Comparison of ENCODE assay signal across 27 cellular contexts in the genomic region with DNA sequence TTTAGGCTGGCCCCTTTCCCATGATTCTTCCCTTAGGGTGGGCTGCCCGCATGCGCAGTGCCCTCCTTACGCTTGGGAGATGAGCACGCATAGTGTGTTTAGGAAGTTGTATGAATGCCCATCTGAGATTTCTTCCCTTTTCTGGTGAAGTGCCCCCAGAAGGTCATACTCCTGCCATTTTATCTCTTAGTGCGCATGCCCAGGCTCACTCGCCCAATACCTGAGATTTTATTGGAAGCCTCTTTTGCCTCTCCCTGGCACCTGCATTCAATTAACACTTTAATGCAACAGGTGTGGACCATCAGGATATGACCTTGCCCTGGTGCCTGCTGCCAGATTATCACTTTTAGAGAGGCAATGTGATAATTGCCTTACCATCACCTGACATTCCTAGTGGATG. TPM values are rescaled to one million over a fixed set of nuclear protein-coding genes. Genes with fewer than 3 reads are reported as not detected.
"Had no signal": no experiment of that assay in that cellular context is flagged by ENCODE, and none has a peak within 500 bp of the region (broad histone marks: within the 10 kb centered on the region; RNA-seq: fewer than 3 reads in every experiment).

No MANE protein-coding gene starts in this region.

- DNase-seq: stimulated activated CD4-positive, alpha-beta T cell treated with anti-CD3 and anti-CD28 coated beads, Interleukin-2, amount 100 ng/mL, for 48 hours; stimulated activated CD4-positive, alpha-beta T cell treated with anti-CD3 and anti-CD28 coated beads, Interleukin-4, amount 100 ng/mL, for 1 hour; stimulated activated CD4-positive, alpha-beta T cell treated with anti-CD3 and anti-CD28 coated beads, Interleukin-4, amount 100 ng/mL, for 24 hours; stimulated activated CD4-positive, alpha-beta T cell treated with anti-CD3 and anti-CD28 coated beads, Interleukin-4, amount 100 ng/mL, for 4 hours; stimulated activated CD8-positive, alpha-beta memory T cell treated with anti-CD3 and anti-CD28 coated beads, Interleukin-4, amount 100 ng/mL, for 48 hours; stimulated activated naive B cell treated with anti-CD40 and anti-IgM and Interleukin-4, amounts not matched to agents 10 μg/mL and 1 μg/mL and 100 μg/mL, for 72 hours; stimulated activated naive CD4-positive, alpha-beta T cell; stimulated activated naive CD4-positive, alpha-beta T cell treated with Interleukin-2 at 50 U/mL for 16 hours; stimulated activated naive CD8-positive, alpha-beta T cell treated with anti-CD3 and anti-CD28 coated beads, Interleukin-15, amount 100 ng/mL, for 72 hours; stimulated activated naive CD8-positive, alpha-beta T cell treated with anti-CD3 and anti-CD28 coated beads, Interleukin-15, Interleukin-2, amounts not matched to agents 100 U/mL and 50 U/mL, for 24 hours; stomach; substantia nigra; testis; thyroid gland; tibial artery; transverse colon; trophoblast cell; upper lobe of left lung; upper lobe of right lung; uterus had no signal

- H3K27ac ChIP-seq: stomach, suprapubic skin, testis, thoracic aorta, thyroid gland, tibial artery, tibial nerve, transverse colon, upper lobe of left lung, upper lobe of right lung, uterus, vagina had no signal

- H3K4me3 ChIP-seq: stomach, suprapubic skin, testis, thoracic aorta, thyroid gland, tibial artery, tibial nerve, transverse colon, upper lobe of left lung, upper lobe of right lung, uterus, vagina had no signal

- ATAC-seq: stimulated activated effector memory CD8-positive, alpha-beta T cell treated with anti-CD3 and anti-CD28 coated beads, Interleukin-12 subunit alpha, Interleukin-12 subunit beta, amount 100 ng/mL, for 72 hours; stimulated activated memory B cell treated with anti-CD40 and anti-IgM and Interleukin-4, amounts not matched to agents 10 μg/mL and 1 μg/mL and 100 μg/mL, for 72 hours; stimulated activated naive B cell treated with anti-CD40 and anti-IgM and Interleukin-4, amounts not matched to agents 10 μg/mL and 1 μg/mL and 100 μg/mL, for 72 hours; stimulated activated naive CD8-positive, alpha-beta T cell treated with anti-CD3 and anti-CD28 coated beads, Interleukin-15, amount 100 ng/mL, for 72 hours; stimulated activated naive CD8-positive, alpha-beta T cell treated with anti-CD3 and anti-CD28 coated beads, Interleukin-15, Interleukin-2, amounts not matched to agents 100 U/mL and 50 U/mL, for 24 hours; upper lobe of right lung had no signal

- FAIRE-seq: urothelium cell line had no signal

- H3K27me3 ChIP-seq: stomach, suprapubic skin, testis, thyroid gland, tibial artery, tibial nerve, transverse colon, upper lobe of left lung, upper lobe of right lung, uterus, vagina had no signal

- H3K36me3 ChIP-seq: stomach, suprapubic skin, thoracic aorta, thyroid gland, tibial artery, tibial nerve, transverse colon, upper lobe of left lung, upper lobe of right lung, uterus, vagina had no signal

- H3K4me1 ChIP-seq: stomach, suprapubic skin, testis, thyroid gland, tibial artery, tibial nerve, transverse colon, upper lobe of left lung, upper lobe of right lung, uterus, vagina had no signal

- H3K9me3 ChIP-seq: suprapubic skin, testis, thoracic aorta, thyroid gland, tibial artery, tibial nerve, transverse colon, upper lobe of left lung, upper lobe of right lung, uterus, vagina had no signal

RNA-seq across cellular contexts. Expression of a gene that starts 36.6 kb away (rescaled TPM):
- total RNA-seq: vagina had no signal

RNA-seq across cellular contexts. Expression of a gene that starts 45.5 kb away (rescaled TPM):
- total RNA-seq: suprapubic skin had no signal
